ENCODE assay signal across 13 cellular contexts in genomic region chr2:69202323-69202722, GRCh38.
"Had no signal": no experiment of that assay in that cellular context is flagged by ENCODE, and none has a peak within 500 bp of the region (broad histone marks: within the 10 kb centered on the region; RNA-seq: fewer than 3 reads in every experiment).

No MANE protein-coding gene starts in this region.

- ATAC-seq: activated CD4-positive, alpha-beta T cell treated with anti-CD3 and anti-CD28 coated beads for 36 hours; natural killer cell treated with Interleukin-12 subunit alpha and Interleukin-12 subunit beta and Interleukin-15 and Interleukin-18, amount 100 ng/mL, for 72 hours; WTC11 had no signal

- H3K36me3 ChIP-seq: neutrophil had no signal

- H3K9me3 ChIP-seq: neutrophil had no signal

- H3K27ac ChIP-seq: dorsolateral prefrontal cortex, neutrophil had no signal

- H3K27me3 ChIP-seq: dorsolateral prefrontal cortex, neutrophil had no signal

- H3K4me3 ChIP-seq: dorsolateral prefrontal cortex had no signal

- DNase-seq: activated CD4-positive, alpha-beta T cell treated with anti-CD3 and anti-CD28 coated beads for 36 hours; activated CD4-positive, alpha-beta T cell treated with anti-CD3 and anti-CD28 coated beads, Interleukin-2, amount 50 U/mL, for 48 hours; central memory CD4-positive, alpha-beta T cell; dorsolateral prefrontal cortex; immature natural killer cell; kidney glomerular epithelial cell; stimulated activated CD4-positive, alpha-beta T cell treated with anti-CD3 and anti-CD28 coated beads, Interleukin-12 subunit alpha, Interleukin-12 subunit beta, amount 100 ng/mL, for 4 hours; stimulated activated CD4-positive, alpha-beta T cell treated with anti-CD3 and anti-CD28 coated beads, Interleukin-1b, Interleukin-23, amount 100 ng/mL, for 48 hours; stimulated activated CD8-positive, alpha-beta memory T cell treated with anti-CD3 and anti-CD28 coated beads, Interleukin-4, amount 100 ng/mL, for 48 hours; stimulated activated naive CD4-positive, alpha-beta T cell had no signal
